ENCODE assay signal across 33 cellular contexts in genomic region chr12:3054374-3054773, GRCh38.
"Had no signal": no experiment of that assay in that cellular context is flagged by ENCODE, and none has a peak within 500 bp of the region (broad histone marks: within the 10 kb centered on the region; RNA-seq: fewer than 3 reads in every experiment).

No MANE protein-coding gene starts in this region.

- H3K4me3 ChIP-seq: adrenal gland, body of pancreas, cardiac muscle cell, coronary artery, dorsolateral prefrontal cortex, gastrocnemius medialis, pancreas, psoas muscle, stomach, thyroid gland had no signal

- H3K27ac ChIP-seq: adrenal gland, body of pancreas, coronary artery, gastrocnemius medialis, pancreas, psoas muscle had no signal

- H3K36me3 Mint-ChIP-seq: activated CD4-positive, alpha-beta memory T cell treated with anti-CD3 and anti-CD28 coated beads for 36 hours; activated naive CD8-positive, alpha-beta T cell treated with anti-CD3 and anti-CD28 coated beads for 36 hours; memory B cell; natural killer cell; stimulated activated naive B cell treated with anti-CD40 and anti-IgM and Interleukin-4, amounts not matched to agents 10 μg/mL and 1 μg/mL and 100 μg/mL, for 72 hours had no signal

- H3K36me3 ChIP-seq: adrenal gland, cardiac muscle cell, gastrocnemius medialis, pancreas, stomach, thyroid gland had no signal

- H3K9me3 Mint-ChIP-seq: activated CD4-positive, alpha-beta memory T cell treated with anti-CD3 and anti-CD28 coated beads for 36 hours; activated CD4-positive, alpha-beta T cell treated with anti-CD3 and anti-CD28 coated beads, Interleukin-2, amount 10 ng/mL, durations not matched to agents 24 days and 14 days; activated naive CD4-positive, alpha-beta T cell treated with anti-CD3 and anti-CD28 coated beads for 36 hours; activated naive CD8-positive, alpha-beta T cell treated with anti-CD3 and anti-CD28 coated beads for 36 hours; activated T-helper 1 cell treated with anti-CD3 and anti-CD28 coated beads, Interleukin-12 subunit alpha, Interleukin-12 subunit beta, Interleukin-2, Interleukin-4 antibody, amounts not matched to agents 30 ng/mL and 10 ng/mL and 1 ng/mL, durations not matched to agents 14 hours and 24 hours and 36 hours; memory B cell; natural killer cell; stimulated activated naive B cell treated with anti-CD40 and anti-IgM and Interleukin-4, amounts not matched to agents 10 μg/mL and 1 μg/mL and 100 μg/mL, for 72 hours; T-helper 1 cell treated with Interleukin-12 subunit alpha and Interleukin-12 subunit beta and Interleukin-4 antibody, amounts not matched to agents 30 μg/mL and 1 μg/mL, for 36 hours had no signal

- H3K4me3 Mint-ChIP-seq: activated CD4-positive, alpha-beta memory T cell treated with anti-CD3 and anti-CD28 coated beads for 36 hours; activated CD4-positive, alpha-beta T cell treated with anti-CD3 and anti-CD28 coated beads, Interleukin-2, amount 10 ng/mL, durations not matched to agents 24 days and 14 days; activated naive CD4-positive, alpha-beta T cell treated with anti-CD3 and anti-CD28 coated beads for 36 hours; activated naive CD8-positive, alpha-beta T cell treated with anti-CD3 and anti-CD28 coated beads for 36 hours; activated T-helper 1 cell treated with anti-CD3 and anti-CD28 coated beads, Interleukin-12 subunit alpha, Interleukin-12 subunit beta, Interleukin-2, Interleukin-4 antibody, amounts not matched to agents 30 ng/mL and 10 ng/mL and 1 ng/mL, durations not matched to agents 14 hours and 24 hours and 36 hours; memory B cell; natural killer cell; stimulated activated naive B cell treated with anti-CD40 and anti-IgM and Interleukin-4, amounts not matched to agents 10 μg/mL and 1 μg/mL and 100 μg/mL, for 72 hours; T-helper 1 cell treated with Interleukin-12 subunit alpha and Interleukin-12 subunit beta and Interleukin-4 antibody, amounts not matched to agents 30 μg/mL and 1 μg/mL, for 36 hours had no signal

- DNase-seq: activated CD4-positive, alpha-beta memory T cell treated with anti-CD3 and anti-CD28 coated beads for 36 hours; activated CD4-positive, alpha-beta T cell treated with anti-CD3 and anti-CD28 coated beads, Interleukin-2, amount 10 ng/mL, durations not matched to agents 24 days and 14 days; activated CD4-positive, CD25-positive, alpha-beta regulatory T cell treated with anti-CD3 and anti-CD28 coated beads, Interleukin-2, amount 50 U/mL, for 72 hours; activated CD8-positive, alpha-beta memory T cell treated with anti-CD3 and anti-CD28 coated beads, Interleukin-2, amount 50 U/mL, for 4 hours; activated effector memory CD4-positive, alpha-beta T cell treated with anti-CD3 and anti-CD28 coated beads, Interleukin-2, amount 50 U/mL, for 16 hours; activated naive CD4-positive, alpha-beta T cell treated with anti-CD3 and anti-CD28 coated beads for 36 hours; activated naive CD8-positive, alpha-beta T cell treated with anti-CD3 and anti-CD28 coated beads for 36 hours; activated T-cell treated with anti-CD3 and anti-CD28 coated beads, Interleukin-2, amount 50 U/mL, for 1 hour; adrenal gland; body of pancreas; cerebellar nuclear complex; dorsolateral prefrontal cortex; effector memory CD4-positive, alpha-beta T cell; erythroblast; gastrocnemius medialis; head of caudate nucleus; hippocampal formation; kidney; natural killer cell; pancreas; psoas muscle; stimulated activated CD4-positive, alpha-beta T cell treated with anti-CD3 and anti-CD28 coated beads, Interleukin-15, amount 100 ng/mL, for 24 hours; stimulated activated CD4-positive, alpha-beta T cell treated with anti-CD3 and anti-CD28 coated beads, Interleukin-2, amount 100 ng/mL, for 24 hours; stimulated activated naive B cell treated with anti-CD40 and anti-IgM and Interleukin-4, amounts not matched to agents 10 μg/mL and 1 μg/mL and 100 μg/mL, for 72 hours; stomach; SW 1271 had no signal

- H3K9me3 ChIP-seq: adrenal gland, body of pancreas, gastrocnemius medialis, pancreas, psoas muscle, stomach, thyroid gland had no signal

- H3K4me1 Mint-ChIP-seq: activated CD4-positive, alpha-beta T cell treated with anti-CD3 and anti-CD28 coated beads, Interleukin-2, amount 10 ng/mL, durations not matched to agents 24 days and 14 days; activated naive CD8-positive, alpha-beta T cell treated with anti-CD3 and anti-CD28 coated beads for 36 hours; natural killer cell had no signal

- H3K27me3 ChIP-seq: adrenal gland, body of pancreas, cardiac muscle cell, gastrocnemius medialis, pancreas, stomach, thyroid gland had no signal

- H3K4me1 ChIP-seq: adrenal gland, pancreas had no signal

- H3K27ac Mint-ChIP-seq: activated CD4-positive, alpha-beta memory T cell treated with anti-CD3 and anti-CD28 coated beads for 36 hours; activated CD4-positive, alpha-beta T cell treated with anti-CD3 and anti-CD28 coated beads, Interleukin-2, amount 10 ng/mL, durations not matched to agents 24 days and 14 days; activated naive CD4-positive, alpha-beta T cell treated with anti-CD3 and anti-CD28 coated beads for 36 hours; activated naive CD8-positive, alpha-beta T cell treated with anti-CD3 and anti-CD28 coated beads for 36 hours; activated T-helper 1 cell treated with anti-CD3 and anti-CD28 coated beads, Interleukin-12 subunit alpha, Interleukin-12 subunit beta, Interleukin-2, Interleukin-4 antibody, amounts not matched to agents 30 ng/mL and 10 ng/mL and 1 ng/mL, durations not matched to agents 14 hours and 24 hours and 36 hours; memory B cell; natural killer cell; stimulated activated naive B cell treated with anti-CD40 and anti-IgM and Interleukin-4, amounts not matched to agents 10 μg/mL and 1 μg/mL and 100 μg/mL, for 72 hours; T-helper 1 cell treated with Interleukin-12 subunit alpha and Interleukin-12 subunit beta and Interleukin-4 antibody, amounts not matched to agents 30 μg/mL and 1 μg/mL, for 36 hours had no signal

- ATAC-seq: body of pancreas; left colon; natural killer cell; psoas muscle; stimulated activated naive B cell treated with anti-CD40 and anti-IgM and Interleukin-4, amounts not matched to agents 10 μg/mL and 1 μg/mL and 100 μg/mL, for 72 hours had no signal
